13 cellular contexts compared by ENCODE assay signal in the genomic region with DNA sequence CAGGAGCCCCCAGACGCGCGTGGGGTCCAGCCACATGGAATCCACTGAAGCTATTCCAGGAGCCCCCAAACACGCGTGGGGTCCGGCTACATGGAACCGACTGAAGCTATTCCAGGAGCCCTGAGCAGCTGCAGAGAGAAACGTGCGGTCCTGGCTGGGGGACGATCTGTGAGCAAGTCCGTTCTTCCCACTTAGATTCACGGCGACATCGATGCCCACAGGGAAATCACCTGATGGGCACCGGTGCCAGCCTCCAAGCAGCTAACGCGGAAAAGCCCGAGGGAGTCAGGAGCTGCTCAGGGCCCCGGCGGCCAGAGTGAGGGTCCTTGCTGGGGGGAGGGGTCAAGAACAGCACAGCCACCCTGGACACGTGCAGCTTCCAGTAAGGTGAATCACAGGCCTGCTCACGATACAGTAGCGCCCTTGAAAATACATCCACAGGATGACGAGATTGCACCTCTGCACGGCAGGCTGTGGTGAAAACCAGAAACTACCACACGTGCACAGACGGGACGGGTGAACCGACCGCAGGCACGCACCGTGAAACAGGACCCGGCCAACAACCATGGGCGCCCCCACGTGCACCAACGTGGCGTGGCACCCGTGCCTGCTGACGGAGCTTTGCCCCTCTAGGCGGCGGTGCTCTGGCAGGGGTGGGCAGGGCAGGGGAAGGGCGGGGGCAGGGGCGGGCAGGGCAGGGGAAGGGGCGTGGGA.
DNase-seq lines count a peak whose midpoint lies in the region; ATAC-seq and TF ChIP-seq lines count a peak whose summit lies in the region.
"Had no signal": no experiment of that assay in that cellular context is flagged by ENCODE, and none has a peak within 500 bp of the region (broad histone marks: within the 10 kb centered on the region; RNA-seq: fewer than 3 reads in every experiment).

No MANE protein-coding gene starts in this region.

- no peak overlapping the region for H3K27ac ChIP-seq in sigmoid colon
- H3K27ac ChIP-seq: ascending aorta, spleen, tibial nerve had no signal

- H3K4me1 ChIP-seq in sigmoid colon: no peaks in the 10 kb centered on the region
- H3K4me1 ChIP-seq: ascending aorta, tibial nerve had no signal

- TF ChIP-seq EP300 in sigmoid colon (IDR thresholded peaks at IDR 0.05): no peak

- no peak for ATAC-seq in activated naive CD8-positive, alpha-beta T cell treated with anti-CD3 and anti-CD28 coated beads, Interleukin-2, amount 50 U/mL, for 24 hours
- ATAC-seq in GM18520 (IDR thresholded peaks at IDR 0.05; ENCODE audit: unreplicated experiment): no peak
- ATAC-seq in GM21825 (IDR thresholded peaks at IDR 0.05; ENCODE audit: unreplicated experiment): no peak

- TF ChIP-seq POLR2A in sigmoid colon (IDR thresholded peaks at IDR 0.05): no peak

- H3K36me3 Mint-ChIP-seq in activated naive CD8-positive, alpha-beta T cell treated with anti-CD3 and anti-CD28 coated beads, Interleukin-2, amount 50 U/mL, for 24 hours (ENCODE audit: low read depth): no peaks in the 10 kb centered on the region

- intact Hi-C loops in sigmoid colon (cut with DNase I): no loop called here

- no peaks in the 10 kb centered on the region for H3K9me3 Mint-ChIP-seq in activated naive CD8-positive, alpha-beta T cell treated with anti-CD3 and anti-CD28 coated beads, Interleukin-2, amount 50 U/mL, for 24 hours

- peaks cover 0 to 5% (median 0%) of the 10 kb centered on the region in 4 donors for H3K9me3 ChIP-seq in sigmoid colon
- H3K9me3 ChIP-seq: ascending aorta had no signal

- H3K36me3 ChIP-seq in sigmoid colon: peaks cover 0 to 12% (median 6%) of the 10 kb centered on the region in 4 donors

- H3K27ac Mint-ChIP-seq in activated naive CD8-positive, alpha-beta T cell treated with anti-CD3 and anti-CD28 coated beads, Interleukin-2, amount 50 U/mL, for 24 hours: no peak overlapping the region

- H3K27me3 ChIP-seq in sigmoid colon: no peaks in the 10 kb centered on the region
- H3K27me3 ChIP-seq: ascending aorta, spleen, tibial nerve had no signal

- H3K4me1 Mint-ChIP-seq in activated naive CD8-positive, alpha-beta T cell treated with anti-CD3 and anti-CD28 coated beads, Interleukin-2, amount 50 U/mL, for 24 hours: peaks cover 6% of the 10 kb centered on the region

- H3K27me3 Mint-ChIP-seq in activated naive CD8-positive, alpha-beta T cell treated with anti-CD3 and anti-CD28 coated beads, Interleukin-2, amount 50 U/mL, for 24 hours: no peaks in the 10 kb centered on the region

- no peak for TF ChIP-seq CTCF in sigmoid colon (IDR thresholded peaks at IDR 0.05)

- H3K4me3 ChIP-seq in sigmoid colon: no peak overlapping the region
- H3K4me3 ChIP-seq: ascending aorta, spleen, tibial nerve had no signal

- DNase-seq in NCI-H1105 treated with DMSO at 0.1 percent for 48 hours (lab: John Stamatoyannopoulos, UW) (peak; percentile 1), NCI-H1105 (lab: John Stamatoyannopoulos, UW) (no peak), HT1080 (ENCODE audit: low read depth) (peak; percentile 29), sigmoid colon (peak; percentile 49), GF-D8 (lab: John Stamatoyannopoulos, UW) (no peak)
- peak; percentile 30 for DNase-seq in activated naive CD8-positive, alpha-beta T cell treated with anti-CD3 and anti-CD28 coated beads, Interleukin-2, amount 50 U/mL, for 24 hours
- DNase-seq: ACHN, midbrain, spleen had no signal

- WGBS in sigmoid colon, 2 donors: 87 to 90% methylated on average over 44 of the region's 44 CpGs

- no peak overlapping the region for H3K4me3 Mint-ChIP-seq in activated naive CD8-positive, alpha-beta T cell treated with anti-CD3 and anti-CD28 coated beads, Interleukin-2, amount 50 U/mL, for 24 hours

Comparison
In these comparisons a context has a peak if more than half of its experiments do, and no peak if none do; other contexts are left out.
1. DNase-seq: peak in NCI-H1105 treated with DMSO at 0.1 percent for 48 hours (single experiment), HT1080 (single experiment), activated naive CD8-positive, alpha-beta T cell treated with anti-CD3 and anti-CD28 coated beads, Interleukin-2, amount 50 U/mL, for 24 hours (single experiment) and sigmoid colon (single experiment); none in NCI-H1105 (single experiment) and GF-D8 (single experiment).